Comparison of ENCODE assay signal across 8 cellular contexts in the genomic region with DNA sequence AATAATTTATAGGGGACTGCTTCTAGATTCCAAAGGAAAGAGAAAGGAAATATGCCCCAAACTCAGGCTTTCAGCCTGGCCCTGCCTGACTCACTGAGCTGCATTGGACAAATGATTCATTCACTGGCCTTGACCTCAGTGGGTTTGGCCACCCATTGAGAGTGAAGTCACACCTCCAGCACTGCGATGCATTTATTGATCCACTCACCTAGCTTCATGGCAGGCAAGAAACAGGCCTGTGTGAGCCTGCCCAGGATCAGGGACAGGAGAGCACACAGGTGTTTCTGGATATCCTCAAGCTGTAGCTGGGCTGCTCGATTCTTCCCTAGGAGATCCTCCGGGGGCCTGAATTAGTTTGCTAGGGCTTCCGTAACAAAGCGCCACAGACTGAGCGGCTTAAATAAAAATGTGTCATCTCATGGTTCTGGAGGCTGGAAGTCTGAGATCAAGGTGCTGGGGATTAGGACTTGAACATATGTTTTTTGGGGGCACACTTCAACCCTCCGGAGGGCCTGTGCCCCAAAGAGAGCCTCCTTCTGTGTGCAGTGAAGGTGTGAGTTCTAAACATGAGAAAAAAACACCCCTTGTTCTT. TPM values are rescaled to one million over a fixed set of nuclear protein-coding genes. Genes with fewer than 3 reads are reported as not detected.
DNase-seq lines count a peak whose midpoint lies in the region; ATAC-seq and TF ChIP-seq lines count a peak whose summit lies in the region.

No MANE protein-coding gene starts in this region.

- TF ChIP-seq CTCF in CD14-positive monocyte (IDR thresholded peaks at IDR 0.05) (no peak), cardiac fibroblast (IDR thresholded peaks at IDR 0.05; ENCODE audit: low read depth, low read length) (no peak), GM13977 (IDR thresholded peaks at IDR 0.05; ENCODE audit: extremely low read depth, insufficient read depth, missing control alignments) (no peak)

- peaks cover 13 to 18% of the 10 kb centered on the region in 2 donors for H3K36me3 Mint-ChIP-seq in CD14-positive monocyte
- H3K36me3 Mint-ChIP-seq in naive thymus-derived CD8-positive, alpha-beta T cell = peaks cover 0 to 3% (median 0%) of the 10 kb centered on the region in 3 donors

- peaks cover 0 to 4% (median 0%) of the 10 kb centered on the region in 3 donors for H3K27me3 Mint-ChIP-seq in CD14-positive monocyte (ENCODE audit: low read depth in 3 of 3)
- no peaks in the 10 kb centered on the region for H3K27me3 Mint-ChIP-seq in naive thymus-derived CD8-positive, alpha-beta T cell

- no peak for ATAC-seq in naive thymus-derived CD8-positive, alpha-beta T cell
- ATAC-seq in HG03442 (IDR thresholded peaks at IDR 0.05; ENCODE audit: unreplicated experiment) = no peak

- peaks cover 68% of the 10 kb centered on the region for H3K4me1 Mint-ChIP-seq in CD14-positive monocyte
- H3K4me1 Mint-ChIP-seq in naive thymus-derived CD8-positive, alpha-beta T cell = peaks cover 14 to 52% (median 29%) of the 10 kb centered on the region in 4 donors

- H3K27ac Mint-ChIP-seq in CD14-positive monocyte = peak overlapping the region; percentile 97 to 100 (median 99)
- peak overlapping the region; percentile 88 to 99 (median 94) for H3K27ac Mint-ChIP-seq in naive thymus-derived CD8-positive, alpha-beta T cell

- in situ Hi-C loops in GM13977 (cut with MboI; ENCODE audit: low pct_unique_long_range_greater_than_20kb, low sequenced_read_pairs, unreplicated experiment) = no loop called here

- POLR2A ChIA-PET in naive thymus-derived CD8-positive, alpha-beta T cell (lab: Charles Lee) = interaction anchor here (0.8 to 2.0 kb wide), 6 partner anchors 28 to 141 kb away, joined by 3 to 10 read pairs (median 4); a partner anchor contains a TSS

- DNase-seq in CD14-positive monocyte (ENCODE audit: low spot score) (peak; percentile 83), LHCN-M2 (ENCODE audit: low read depth) (peak; percentile 86), cardiac fibroblast (ENCODE audit: low read depth in 2 of 2) (peak; percentile 75 to 90), GM19240 (ENCODE audit: insufficient read length, low spot score) (no peak), GM13977 (ENCODE audit: low spot score) (no peak), SHP77 (lab: John Stamatoyannopoulos, UW) (no peak)
- DNase-seq in naive thymus-derived CD8-positive, alpha-beta T cell = no peak

- peak overlapping the region; percentile 58 for H3K4me3 Mint-ChIP-seq in CD14-positive monocyte
- H3K4me3 Mint-ChIP-seq in naive thymus-derived CD8-positive, alpha-beta T cell = peak overlapping the region in 9 of 10 donors; percentile 20 to 82 (median 66)

- peak overlapping the region in 1 of 2 donors; percentile 5 for H3K4me3 ChIP-seq in cardiac fibroblast (replicated peaks in 1 of 2; ENCODE audit: low read depth in 2 of 2, low read length in 2 of 2)

- intact Hi-C loops in CD14-positive monocyte (cut with micrococcal nuclease) = loop anchor here in 1 of 2 donors (10.0 kb wide), 1 partner anchor 56 kb away; a partner anchor contains a TSS

- peaks cover 0 to 3% (median 0%) of the 10 kb centered on the region in 7 donors for H3K9me3 Mint-ChIP-seq in CD14-positive monocyte
- H3K9me3 Mint-ChIP-seq in naive thymus-derived CD8-positive, alpha-beta T cell = no peaks in the 10 kb centered on the region

RNA-seq across cellular contexts. Expression of a gene that starts 7.3 kb away (rescaled TPM):
- polyA plus RNA-seq in CD14-positive monocyte = 1,000 to 10,000 TPM; 1,963 to 3,954 TPM
- 87.6 and 101 TPM in 2 replicates for total RNA-seq in LHCN-M2 (2014; rRNA removed)
- 74.1 TPM for polyA plus RNA-seq in LHCN-M2 (2012)
- 10 to 100 TPM; 23.5 to 24.1 TPM for total RNA-seq in naive thymus-derived CD8-positive, alpha-beta T cell
- 100 to 1,000 TPM; 102 to 660 (median 258) TPM for polyA plus RNA-seq in naive thymus-derived CD8-positive, alpha-beta T cell

RNA-seq across cellular contexts. Expression of a gene that starts 55.7 kb away (rescaled TPM):
- 10 to 100 TPM; 28.3 to 34.1 TPM for polyA plus RNA-seq in CD14-positive monocyte
- total RNA-seq in LHCN-M2 (2014; rRNA removed) = 152 and 158 TPM in 2 replicates
- 184 TPM for polyA plus RNA-seq in LHCN-M2 (2012)
- total RNA-seq in naive thymus-derived CD8-positive, alpha-beta T cell = 10 to 100 TPM; 68.0 to 74.4 TPM
- polyA plus RNA-seq in naive thymus-derived CD8-positive, alpha-beta T cell = 10 to 100 TPM; 18.4 to 23.8 (median 21.5) TPM

Comparison
In these comparisons a context has a peak if more than half of its experiments do, and no peak if none do; other contexts are left out.
1. DNase-seq: peak in CD14-positive monocyte (single experiment), LHCN-M2 (single experiment) and cardiac fibroblast (2 of 2); none in naive thymus-derived CD8-positive, alpha-beta T cell (0 of 10), GM19240 (single experiment), GM13977 (single experiment) and SHP77 (0 of 2).